ENCODE assay signal across 29 cellular contexts in genomic region chr2:128691526-128691925, GRCh38.
"Had no signal": no experiment of that assay in that cellular context is flagged by ENCODE, and none has a peak within 500 bp of the region (broad histone marks: within the 10 kb centered on the region; RNA-seq: fewer than 3 reads in every experiment).

No MANE protein-coding gene starts in this region.

- H3K9me3 ChIP-seq: ascending aorta, esophagus muscularis mucosa, heart right ventricle, pancreas, prostate gland, tibial artery, upper lobe of right lung had no signal

- H3K27me3 Mint-ChIP-seq: activated CD4-positive, alpha-beta T cell treated with anti-CD3 and anti-CD28 coated beads for 36 hours; stimulated activated naive CD8-positive, alpha-beta T cell treated with anti-CD3 and anti-CD28 coated beads, Interleukin-15, amount 100 ng/mL, for 72 hours had no signal

- H3K4me1 Mint-ChIP-seq: activated CD4-positive, alpha-beta T cell treated with anti-CD3 and anti-CD28 coated beads for 36 hours; mesothelial cell of epicardium; nephron progenitor cell had no signal

- H3K27ac Mint-ChIP-seq: activated B cell treated with CpG ODN at 0.5 μM for 24 hours; activated CD4-positive, alpha-beta T cell treated with anti-CD3 and anti-CD28 coated beads for 36 hours; activated naive CD8-positive, alpha-beta T cell treated with anti-CD3 and anti-CD28 coated beads, Interleukin-2, amount 10 ng/mL, durations not matched to agents 7 days and 5 days; mesothelial cell of epicardium; nephron progenitor cell; stimulated activated memory B cell treated with anti-CD40 and anti-IgM and Interleukin-4, amounts not matched to agents 10 μg/mL and 1 μg/mL and 100 μg/mL, for 72 hours had no signal

- H3K4me3 Mint-ChIP-seq: activated B cell treated with CpG ODN at 0.5 μM for 24 hours; activated CD4-positive, alpha-beta T cell treated with anti-CD3 and anti-CD28 coated beads for 36 hours; activated naive CD8-positive, alpha-beta T cell treated with anti-CD3 and anti-CD28 coated beads, Interleukin-2, amount 10 ng/mL, durations not matched to agents 7 days and 5 days; mesothelial cell of epicardium; naive B cell; nephron progenitor cell; stimulated activated memory B cell treated with anti-CD40 and anti-IgM and Interleukin-4, amounts not matched to agents 10 μg/mL and 1 μg/mL and 100 μg/mL, for 72 hours; stimulated activated naive CD8-positive, alpha-beta T cell treated with anti-CD3 and anti-CD28 coated beads, Interleukin-15, amount 100 ng/mL, for 72 hours had no signal

- H3K27ac ChIP-seq: ascending aorta, brain microvascular endothelial cell, esophagus muscularis mucosa, foreskin keratinocyte, heart right ventricle, pancreas, prostate gland, tibial artery, upper lobe of right lung had no signal

- H3K36me3 Mint-ChIP-seq: activated naive CD8-positive, alpha-beta T cell treated with anti-CD3 and anti-CD28 coated beads, Interleukin-2, amount 10 ng/mL, durations not matched to agents 7 days and 5 days; mesothelial cell of epicardium; naive B cell; stimulated activated memory B cell treated with anti-CD40 and anti-IgM and Interleukin-4, amounts not matched to agents 10 μg/mL and 1 μg/mL and 100 μg/mL, for 72 hours had no signal

- H3K36me3 ChIP-seq: ascending aorta, brain microvascular endothelial cell, esophagus muscularis mucosa, heart right ventricle, pancreas, prostate gland, tibial artery, upper lobe of right lung had no signal

- DNase-seq: activated B cell treated with CpG ODN at 0.5 μM for 24 hours; activated CD4-positive, alpha-beta T cell treated with anti-CD3 and anti-CD28 coated beads for 36 hours; activated CD4-positive, alpha-beta T cell treated with anti-CD3 and anti-CD28 coated beads, Interleukin-2, amount 50 U/mL, for 4 hours; activated effector memory CD4-positive, alpha-beta T cell treated with Interleukin-2 at 50 U/mL for 16 hours; activated naive CD4-positive, alpha-beta T cell treated with Interleukin-2 at 50 U/mL for 16 hours; activated naive CD8-positive, alpha-beta T cell treated with anti-CD3 and anti-CD28 coated beads, Interleukin-2, amount 10 ng/mL, durations not matched to agents 7 days and 5 days; brain microvascular endothelial cell; caudate nucleus; foreskin keratinocyte; heart right ventricle; islet precursor cell; naive B cell; nephron progenitor cell; nucleus accumbens; pancreas; retina; stimulated activated CD4-positive, alpha-beta T cell treated with anti-CD3 and anti-CD28 coated beads, Interleukin-1b, Interleukin-23, amount 100 ng/mL, for 48 hours; stimulated activated CD4-positive, alpha-beta T cell treated with anti-CD3 and anti-CD28 coated beads, Interleukin-4, amount 100 ng/mL, for 4 hours; stimulated activated CD8-positive, alpha-beta memory T cell treated with anti-CD3 and anti-CD28 coated beads, Interleukin-4, amount 100 ng/mL, for 48 hours; stimulated activated naive CD8-positive, alpha-beta T cell treated with anti-CD3 and anti-CD28 coated beads, Interleukin-15, amount 100 ng/mL, for 72 hours; T-helper 2 cell; tibial artery; upper lobe of right lung had no signal

- H3K4me1 ChIP-seq: ascending aorta, foreskin keratinocyte, pancreas, prostate gland, upper lobe of right lung had no signal

- ATAC-seq: activated CD4-positive, alpha-beta T cell treated with anti-CD3 and anti-CD28 coated beads for 36 hours; foreskin keratinocyte; heart right ventricle; pancreas; stimulated activated memory B cell treated with anti-CD40 and anti-IgM and Interleukin-4, amounts not matched to agents 10 μg/mL and 1 μg/mL and 100 μg/mL, for 72 hours; stimulated activated naive CD8-positive, alpha-beta T cell treated with anti-CD3 and anti-CD28 coated beads, Interleukin-15, amount 100 ng/mL, for 72 hours; upper lobe of right lung had no signal

- H3K4me3 ChIP-seq: ascending aorta, esophagus muscularis mucosa, heart right ventricle, pancreas, prostate gland, smooth muscle cell, tibial artery, upper lobe of right lung had no signal

- H3K27me3 ChIP-seq: ascending aorta, esophagus muscularis mucosa, foreskin keratinocyte, pancreas, tibial artery, upper lobe of right lung had no signal

- H3K9me3 Mint-ChIP-seq: activated B cell treated with CpG ODN at 0.5 μM for 24 hours; activated naive CD8-positive, alpha-beta T cell treated with anti-CD3 and anti-CD28 coated beads, Interleukin-2, amount 10 ng/mL, durations not matched to agents 7 days and 5 days; mesothelial cell of epicardium; naive B cell; nephron progenitor cell; stimulated activated memory B cell treated with anti-CD40 and anti-IgM and Interleukin-4, amounts not matched to agents 10 μg/mL and 1 μg/mL and 100 μg/mL, for 72 hours; stimulated activated naive CD8-positive, alpha-beta T cell treated with anti-CD3 and anti-CD28 coated beads, Interleukin-15, amount 100 ng/mL, for 72 hours had no signal
